9 cellular contexts compared by ENCODE assay signal in genomic region chr5:75524071-75524470, GRCh38.
DNase-seq lines count a peak whose midpoint lies in the region; ATAC-seq and TF ChIP-seq lines count a peak whose summit lies in the region.
"Had no signal": no experiment of that assay in that cellular context is flagged by ENCODE, and none has a peak within 500 bp of the region (broad histone marks: within the 10 kb centered on the region; RNA-seq: fewer than 3 reads in every experiment).

No MANE protein-coding gene starts in this region.

- peak; percentile 84 for ATAC-seq in GM18858 (IDR thresholded peaks at IDR 0.05; ENCODE audit: unreplicated experiment)
- peak; percentile 94 for ATAC-seq in GM21717 (IDR thresholded peaks at IDR 0.05; ENCODE audit: unreplicated experiment)
- peak; percentile 80 for ATAC-seq in HG03521 (IDR thresholded peaks at IDR 0.05; ENCODE audit: unreplicated experiment)

- TF ChIP-seq POLR2A in erythroblast (IDR thresholded peaks at IDR 0.05; ENCODE audit: low read length), result no peak

- DNase-seq in kidney tubule cell (ENCODE audit: low spot score) (peak; percentile 18), OCI-M2 (lab: John Stamatoyannopoulos, UW; ENCODE audit: unreplicated experiment) (no peak), erythroblast (lab: John Stamatoyannopoulos, UW) (no peak), NCI-H226 (no peak), NCI-H1048 (lab: John Stamatoyannopoulos, UW) (no peak)
- DNase-seq: NCI-H748 treated with DMSO at 0.1 percent for 48 hours had no signal
